Comparison of ENCODE assay signal across 8 cellular contexts in genomic region chr17:74513987-74514631, GRCh38. TPM values are rescaled to one million over a fixed set of nuclear protein-coding genes. Genes with fewer than 3 reads are reported as not detected.
DNase-seq lines count a peak whose midpoint lies in the region; ATAC-seq and TF ChIP-seq lines count a peak whose summit lies in the region.

No MANE protein-coding gene starts in this region.

- H3K27ac ChIP-seq in OCI-LY7 (ENCODE audit: low read depth, low read length, poor library complexity, severe bottlenecking) = peak overlapping the region; percentile 12

- peaks cover 13 to 25% (median 22%) of the 10 kb centered on the region in 7 donors for H3K9me3 Mint-ChIP-seq in naive B cell

- H3K79me2 ChIP-seq in OCI-LY7 (ENCODE audit: insufficient read depth, low read depth, low read length) = no peaks in the 10 kb centered on the region

- H3K36me3 ChIP-seq in OCI-LY7 (ENCODE audit: insufficient read depth, low read length) = no peaks in the 10 kb centered on the region

- H3K27me3 Mint-ChIP-seq in naive B cell = peaks cover 11 to 21% (median 12%) of the 10 kb centered on the region in 3 donors

- peaks cover 17 to 25% (median 25%) of the 10 kb centered on the region in 3 donors for H3K4me1 Mint-ChIP-seq in naive B cell

- H3K27ac Mint-ChIP-seq in naive B cell = peak overlapping the region; percentile 95 to 100 (median 99)

- no peak for TF ChIP-seq CTCF in OCI-LY7 (conservative IDR thresholded peaks at IDR 0.05; ENCODE audit: low read length)
- TF ChIP-seq CTCF in GM10266 (IDR thresholded peaks at IDR 0.05; ENCODE audit: control insufficient read depth, insufficient read depth, low read depth, missing control alignments) = no peak

- H3K4me2 ChIP-seq in OCI-LY7 (ENCODE audit: low read length) = no peak overlapping the region

- peak; percentile 47 to 54 for ATAC-seq in naive B cell (ENCODE audit: low read depth in 2 of 2)
- no peak for ATAC-seq in GM18870 (IDR thresholded peaks at IDR 0.05; ENCODE audit: unreplicated experiment)

- no TSS peak for BruUV-seq in OCI-LY7 (replicated peaks; lab: Mats Ljungman, UMichigan)

- peaks cover 0 to 13% of the 10 kb centered on the region in 2 donors for H3K36me3 Mint-ChIP-seq in naive B cell

- no peaks in the 10 kb centered on the region for H3K9me2 ChIP-seq in OCI-LY7 (ENCODE audit: insufficient read depth, low read length)

- DNase-seq in NCI-H82 (lab: John Stamatoyannopoulos, UW) (peak; percentile 68), NCI-H82 treated with DMSO at 0.1 percent for 48 hours (lab: John Stamatoyannopoulos, UW; ENCODE audit: unreplicated experiment) (no peak), OCI-LY7 (ENCODE audit: low spot score) (peak; percentile 87), astrocyte of the hippocampus (ENCODE audit: low read depth, low spot score) (peak; percentile 20), naive B cell (peak; percentile 59), GM10266 (ENCODE audit: extremely low spot score) (no peak)
- DNase-seq in activated CD4-positive, CD25-positive, alpha-beta regulatory T cell (lab: John Stamatoyannopoulos, UW) = no peak

- no peaks in the 10 kb centered on the region for H3K4me1 ChIP-seq in OCI-LY7 (ENCODE audit: insufficient read depth, low read length, poor library complexity, severe bottlenecking)

- H2AFZ ChIP-seq in OCI-LY7 (ENCODE audit: low read length) = no peak overlapping the region

- intact Hi-C loops in OCI-LY7 (cut with micrococcal nuclease; ENCODE audit: unreplicated experiment) = no loop called here

- peak overlapping the region; percentile 26 to 91 (median 46) for H3K4me3 Mint-ChIP-seq in naive B cell

- POLR2A ChIA-PET in OCI-LY7 (lab: Charles Lee) = no interaction called here

- H4K20me1 ChIP-seq in OCI-LY7 (ENCODE audit: insufficient read depth, low read length) = no peaks in the 10 kb centered on the region

- H3K4me3 ChIP-seq in OCI-LY7 (ENCODE audit: low read depth, low read length, poor library complexity, severe bottlenecking) = no peak overlapping the region

- peaks cover 28% of the 10 kb centered on the region for H3K9me3 ChIP-seq in OCI-LY7 (ENCODE audit: low read length)

- CTCF ChIA-PET in OCI-LY7 (lab: Charles Lee; ENCODE audit: unreplicated experiment) = interaction anchor here (0.6 kb wide), 1 partner anchor 161 kb away, joined by 5 read pairs; no protein-coding TSS in a partner anchor

RNA-seq across cellular contexts. Expression of gene CD300LB, which starts 17.2 kb away (rescaled TPM):
- total RNA-seq in OCI-LY7 (2014; rRNA removed; shearing (Covaris generic)) = not detected in 2 replicates
- total RNA-seq in OCI-LY7 (2022) = not detected in 2 replicates
- polyA plus RNA-seq in naive B cell (ENCODE audit: low read depth in 6 of 6) = under 1 TPM in 3 of 6 donors, not detected in 3; 0.14 to 0.60 (median 0.24) TPM

RNA-seq across cellular contexts. Expression of gene CD300C, which starts 31.8 kb away (rescaled TPM):
- not detected in 2 replicates for total RNA-seq in OCI-LY7 (2014; rRNA removed; shearing (Covaris generic))
- total RNA-seq in OCI-LY7 (2022) = not detected in 2 replicates
- polyA plus RNA-seq in naive B cell (ENCODE audit: low read depth in 6 of 6) = 1 to 10 TPM in 1 of 6 donors, under 1 TPM in 4, not detected in 1; 0.20 to 1.5 (median 0.25) TPM

RNA-seq across cellular contexts. Expression of gene CD300A, which starts 47.7 kb away (rescaled TPM):
- 6.7 and 7.4 TPM in 2 replicates for total RNA-seq in OCI-LY7 (2014; rRNA removed; shearing (Covaris generic))
- total RNA-seq in OCI-LY7 (2022) = 1.8 and 3.5 TPM in 2 replicates
- polyA plus RNA-seq in naive B cell (ENCODE audit: low read depth in 6 of 6) = 1 to 10 TPM in 5 of 6 donors, not detected in 1; 1.2 to 2.3 (median 1.6) TPM

RNA-seq across cellular contexts. Expression of gene CD300H, which starts 53.2 kb away (rescaled TPM):
- not detected in 2 replicates for total RNA-seq in OCI-LY7 (2014; rRNA removed; shearing (Covaris generic))
- total RNA-seq in OCI-LY7 (2022) = not detected in 2 replicates
- 1 to 10 TPM in 1 of 6 donors, under 1 TPM in 1, not detected in 4; 0.94 to 1.1 TPM for polyA plus RNA-seq in naive B cell (ENCODE audit: low read depth in 6 of 6)

Comparison
In these comparisons a context has a peak if more than half of its experiments do, and no peak if none do; other contexts are left out.
1. DNase-seq: peak in NCI-H82 (single experiment), OCI-LY7 (single experiment), astrocyte of the hippocampus (single experiment) and naive B cell (single experiment); none in NCI-H82 treated with DMSO at 0.1 percent for 48 hours (single experiment), activated CD4-positive, CD25-positive, alpha-beta regulatory T cell (0 of 4) and GM10266 (single experiment).